In the genomic region with DNA sequence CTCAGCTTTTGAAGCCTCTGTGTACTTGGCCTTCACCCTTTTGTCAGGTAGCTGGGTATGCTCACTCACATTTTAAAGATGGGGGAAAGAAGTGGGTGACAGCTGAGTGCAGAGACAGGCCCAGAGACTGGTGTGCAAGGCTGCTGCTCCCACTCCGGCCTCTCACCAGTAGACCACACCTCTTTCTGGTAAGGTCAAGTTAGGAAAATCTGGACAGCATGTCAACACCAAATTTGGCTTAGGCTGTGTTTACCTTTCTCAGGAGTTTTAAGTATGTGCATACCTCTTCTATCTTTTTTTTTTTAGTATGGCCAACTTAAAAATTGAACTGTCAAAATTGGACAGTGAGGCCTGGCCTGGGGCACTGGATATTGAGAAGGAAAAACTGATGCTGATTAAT, we compare ENCODE assay signal across 26 cellular contexts.
DNase-seq lines count a peak whose midpoint lies in the region; ATAC-seq and TF ChIP-seq lines count a peak whose summit lies in the region.
"Had no signal": no experiment of that assay in that cellular context is flagged by ENCODE, and none has a peak within 500 bp of the region (broad histone marks: within the 10 kb centered on the region; RNA-seq: fewer than 3 reads in every experiment).

No MANE protein-coding gene starts in this region.

- H3K4me2 ChIP-seq in osteoblast (ENCODE audit: insufficient read depth, low read length): no peak overlapping the region

- in situ Hi-C loops in Panc1 (cut with HindIII; ENCODE audit: low pct_unique_long_range_greater_than_20kb, low sequenced_read_pairs): no loop called here

- CTCF ChIA-PET in Panc1 (lab: Charles Lee): no interaction called here

- POLR2A ChIA-PET in Panc1 (lab: Charles Lee): interaction anchor here (0.6 kb wide), 1 partner anchor 28 kb away, joined by 3 read pairs; no protein-coding TSS in a partner anchor

- H3K79me2 ChIP-seq in osteoblast (ENCODE audit: insufficient read depth, low read length): no peaks in the 10 kb centered on the region

- no peaks in the 10 kb centered on the region for H3K9me3 ChIP-seq in Panc1 (ENCODE audit: control insufficient read depth, insufficient read depth, low read depth, low read length)
- no peaks in the 10 kb centered on the region for H3K9me3 ChIP-seq in lower lobe of right lung
- no peaks in the 10 kb centered on the region for H3K9me3 ChIP-seq in osteoblast (ENCODE audit: low read depth, low read length)
- H3K9me3 ChIP-seq: BE2C, MG63, SJCRH30 had no signal

- no peak overlapping the region for H3K4me3 ChIP-seq in Panc1 (ENCODE audit: low read depth in 2 of 2, low read length in 2 of 2)
- no peak overlapping the region for H3K4me3 ChIP-seq in lower lobe of right lung
- no peak overlapping the region for H3K4me3 ChIP-seq in rectal smooth muscle tissue (ENCODE audit: low read length)
- no peak overlapping the region for H3K4me3 ChIP-seq in osteoblast (ENCODE audit: insufficient read depth, low read length)
- H3K4me3 ChIP-seq: MG63, SJCRH30 had no signal

- BruUV-seq in Panc1 (replicated peaks; lab: Mats Ljungman, UMichigan): no TSS peak

- peaks cover 5% of the 10 kb centered on the region for H3K36me3 ChIP-seq in Panc1 (ENCODE audit: control insufficient read depth, insufficient read depth, low read length)
- H3K36me3 ChIP-seq in lower lobe of right lung: peaks cover 60% of the 10 kb centered on the region
- no peaks in the 10 kb centered on the region for H3K36me3 ChIP-seq in rectal smooth muscle tissue (ENCODE audit: control insufficient read depth, insufficient read depth, low read length)
- peaks cover 21% of the 10 kb centered on the region for H3K36me3 ChIP-seq in osteoblast (ENCODE audit: insufficient read depth, low read length)
- H3K36me3 ChIP-seq: SJCRH30 had no signal

- TF ChIP-seq CTCF in Panc1 (IDR thresholded peaks at IDR 0.05): no peak
- no peak for TF ChIP-seq CTCF in lower lobe of right lung (IDR thresholded peaks at IDR 0.05)
- no peak for TF ChIP-seq CTCF in osteoblast (IDR thresholded peaks at IDR 0.05; ENCODE audit: extremely low read depth, low read depth, low read length)

- ATAC-seq in Panc1 (no peak), lower lobe of right lung (peak; percentile 70 to 75), sciatic nerve (no peak)
- ATAC-seq: PC-3, Right ventricle myocardium inferior, SK-N-SH treated with all-trans-retinoic acid at 6 μM for 48 hours had no signal

- H3K27me3 ChIP-seq in Panc1 (ENCODE audit: control insufficient read depth, insufficient read depth, low read length): no peaks in the 10 kb centered on the region
- no peaks in the 10 kb centered on the region for H3K27me3 ChIP-seq in lower lobe of right lung (ENCODE audit: low read depth)
- H3K27me3 ChIP-seq in rectal smooth muscle tissue (ENCODE audit: control insufficient read depth, insufficient read depth, low read length): no peaks in the 10 kb centered on the region
- H3K27me3 ChIP-seq in osteoblast (ENCODE audit: insufficient read depth, low read length): no peaks in the 10 kb centered on the region
- H3K27me3 ChIP-seq: BE2C, MG63, SJCRH30 had no signal

- H3K27ac ChIP-seq in Panc1 (ENCODE audit: low read length) (peak overlapping the region; percentile 34; the same call in 1 of the 2 replicates), lower lobe of right lung (peak overlapping the region; percentile 3), rectal smooth muscle tissue (ENCODE audit: low read depth, low read length) (no peak overlapping the region), osteoblast (ENCODE audit: low read depth, low read length) (no peak overlapping the region)
- H3K27ac ChIP-seq: SJCRH30 had no signal

- H3K9ac ChIP-seq in rectal smooth muscle tissue (ENCODE audit: low read length): peak overlapping the region; percentile 33

- H2AFZ ChIP-seq in osteoblast (ENCODE audit: low read length): no peak overlapping the region

- H3K4me1 ChIP-seq in Panc1 (ENCODE audit: control insufficient read depth, insufficient read depth, low read length) (peaks cover 27% of the 10 kb centered on the region), lower lobe of right lung (peaks cover 29% of the 10 kb centered on the region), rectal smooth muscle tissue (ENCODE audit: control insufficient read depth, insufficient read depth, low read length) (no peaks in the 10 kb centered on the region), osteoblast (ENCODE audit: insufficient read depth, low read length) (peaks cover 14% of the 10 kb centered on the region)
- H3K4me1 ChIP-seq: SJCRH30 had no signal

- DNase-seq in Panc1 (ENCODE audit: low read depth, low spot score) (no peak), lower lobe of right lung (no peak), osteoblast (ENCODE audit: insufficient read length, low spot score, missing footprints) (no peak), sciatic nerve (ENCODE audit: low spot score) (no peak), NCI-H146 (lab: John Stamatoyannopoulos, UW) (no peak), DMS 273 (lab: John Stamatoyannopoulos, UW; ENCODE audit: unreplicated experiment) (no peak)
- DNase-seq: BE2C; Calu3; CD8-positive, alpha-beta memory T cell; DMS153; GOT3; HCEC 1CT; IMR-90; KG1; MG63; NCI-H1694; NCI-H2029 treated with DMSO at 0.1 percent for 48 hours; NCI-H446 treated with DMSO at 0.1 percent for 48 hours; NCI-H526; NCI-H82; NK-92 treated with Interleukin-12 subunit alpha and Interleukin-12 subunit beta, amount 100 ng/mL, for 24 hours; SJCRH30 had no signal

- intact Hi-C loops in Panc1 (cut with micrococcal nuclease; ENCODE audit: unreplicated experiment): no loop called here
- intact Hi-C loops in lower lobe of right lung (cut with DNase I): loop anchor here (5.0 kb wide), 1 partner anchor 181 kb away; no protein-coding TSS in a partner anchor
- intact Hi-C loops in sciatic nerve (cut with DNase I): no loop called here

- no peaks in the 10 kb centered on the region for H4K20me1 ChIP-seq in osteoblast (ENCODE audit: insufficient read depth, low read length)

Comparison
In these comparisons a context has a peak if more than half of its experiments do, and no peak if none do; other contexts are left out.
1. ATAC-seq: peak in lower lobe of right lung (2 of 2); none in Panc1 (single experiment) and sciatic nerve (single experiment).
2. H3K27ac ChIP-seq: peak in Panc1 (single experiment) and lower lobe of right lung (single experiment); none in rectal smooth muscle tissue (single experiment) and osteoblast (single experiment).